Comparison of ENCODE assay signal across 13 cellular contexts in genomic region chr13:105774739-105775460, GRCh38.
DNase-seq lines count a peak whose midpoint lies in the region; ATAC-seq, FAIRE-seq and TF ChIP-seq lines count a peak whose summit lies in the region.
"Had no signal": no experiment of that assay in that cellular context is flagged by ENCODE, and none has a peak within 500 bp of the region (broad histone marks: within the 10 kb centered on the region; RNA-seq: fewer than 3 reads in every experiment).

No MANE protein-coding gene starts in this region.

- FAIRE-seq in A549 (lab: Jason Lieb, UNC), result no peak

- peak overlapping the region; percentile 80 for H3K4me2 ChIP-seq in A549

- 0 out of 3 replicates have a peak overlapping the region, but pooled peaks have one; percentile 21 for H3K4me3 ChIP-seq in A549
- H3K4me3 ChIP-seq: psoas muscle had no signal

- H3K27me3 Mint-ChIP-seq in activated T-cell treated with anti-CD3 and anti-CD28 coated beads, Interleukin-2, amount 50 U/mL, for 4 hours (ENCODE audit: low read depth), result no peaks in the 10 kb centered on the region

- no peaks in the 10 kb centered on the region for H3K36me3 Mint-ChIP-seq in activated T-cell treated with anti-CD3 and anti-CD28 coated beads, Interleukin-2, amount 50 U/mL, for 4 hours (ENCODE audit: insufficient read depth)

- H3K4me3 Mint-ChIP-seq in activated T-cell treated with anti-CD3 and anti-CD28 coated beads, Interleukin-2, amount 50 U/mL, for 4 hours, result no peak overlapping the region

- peak overlapping the region; percentile 54 to 71; a peak in 5 of 6 replicates for H3K27ac ChIP-seq in A549
- H3K27ac ChIP-seq: psoas muscle had no signal

- no peak for TF ChIP-seq CTCF in A549 (IDR thresholded peaks at IDR 0.05)

- peaks cover 3% of the 10 kb centered on the region for H3K9me3 Mint-ChIP-seq in activated T-cell treated with anti-CD3 and anti-CD28 coated beads, Interleukin-2, amount 50 U/mL, for 4 hours

- peak; percentile 4 to 58 for DNase-seq in A549 (ENCODE audit: low read depth in 1 of 2, low spot score in 1 of 2)
- DNase-seq in LHCN-M2 (ENCODE audit: low read depth), result peak; percentile 5
- DNase-seq in amniotic epithelial cell (ENCODE audit: low read depth), result peak; percentile 79
- peak; percentile 98 for DNase-seq in kidney tubule cell (ENCODE audit: low spot score)
- DNase-seq in GM03348 (ENCODE audit: low spot score), result no peak
- no peak for DNase-seq in activated T-cell treated with anti-CD3 and anti-CD28 coated beads, Interleukin-2, amount 50 U/mL, for 4 hours
- DNase-seq in activated CD8-positive, alpha-beta memory T cell treated with anti-CD3 and anti-CD28 coated beads, Interleukin-2, amount 50 U/mL, for 4 hours, result no peak
- DNase-seq: activated CD4-positive, alpha-beta T cell treated with anti-CD3 and anti-CD28 coated beads, Interleukin-2, amount 50 U/mL, for 1 hour; activated effector memory CD4-positive, alpha-beta T cell treated with Interleukin-2 at 50 U/mL for 16 hours; NCI-H2107; psoas muscle; stimulated activated CD4-positive, alpha-beta T cell treated with anti-CD3 and anti-CD28 coated beads, Interleukin-1b, Interleukin-23, amount 100 ng/mL, for 48 hours had no signal

- CTCF ChIA-PET in A549 (lab: Yijun Ruan, JAX), result no interaction called here

- POLR2A ChIA-PET in A549 (lab: Yijun Ruan, JAX), result no interaction called here

- TF ChIP-seq EP300 in A549 (IDR thresholded peaks at IDR 0.05), result peak in 1 of 2 experiments; percentile 24; a peak in 1 of 5 replicates

- 5% methylated on average over 7 of the region's 7 CpGs for WGBS in A549 (ENCODE audit: missing lambda C conversion rate)

- peaks cover 15% of the 10 kb centered on the region; the same call in 1 of the 3 replicates for H3K4me1 ChIP-seq in A549
- H3K4me1 ChIP-seq: psoas muscle had no signal

- no peaks in the 10 kb centered on the region for H3K4me1 Mint-ChIP-seq in activated T-cell treated with anti-CD3 and anti-CD28 coated beads, Interleukin-2, amount 50 U/mL, for 4 hours (ENCODE audit: low read depth)

- TF ChIP-seq POLR2A in A549 (IDR thresholded peaks at IDR 0.05; ENCODE audit: low read length), result no peak

- no peaks in the 10 kb centered on the region for H3K9me3 ChIP-seq in A549
- H3K9me3 ChIP-seq: psoas muscle had no signal

- peak; percentile 34 to 68; a peak in 5 of 6 replicates for ATAC-seq in A549
- no peak for ATAC-seq in activated T-cell treated with anti-CD3 and anti-CD28 coated beads, Interleukin-2, amount 50 U/mL, for 4 hours
- no peak for ATAC-seq in HG02884 (IDR thresholded peaks at IDR 0.05; ENCODE audit: unreplicated experiment)
- ATAC-seq: psoas muscle had no signal

- TF ChIP-seq RAD21 in A549 (conservative IDR thresholded peaks at IDR 0.05 in 1 of 2, IDR thresholded peaks at IDR 0.05 in 1 of 2), result no peak

TF ChIP-seq in A549, 52 proteins besides CTCF, POLR2A, EP300 and RAD21:
- TF ChIP-seq SMC3 (IDR thresholded peaks at IDR 0.05), result no peak
- no peak for TF ChIP-seq MAX (IDR thresholded peaks at IDR 0.05)
- TF ChIP-seq HOXA7 (CRISPR knock-in tag; IDR thresholded peaks at IDR 0.05), result no peak
- TF ChIP-seq HES2 (IDR thresholded peaks at IDR 0.05), result no peak
- no peak for TF ChIP-seq CHD4 (IDR thresholded peaks at IDR 0.05; ENCODE audit: borderline replicate concordance)
- no peak for TF ChIP-seq JUNB (IDR thresholded peaks at IDR 0.05)
- TF ChIP-seq ESRRA (IDR thresholded peaks at IDR 0.05; ENCODE audit: borderline replicate concordance, low read length), result no peak
- TF ChIP-seq RFX5 (IDR thresholded peaks at IDR 0.05), result no peak
- TF ChIP-seq HOXB13 (CRISPR knock-in tag; IDR thresholded peaks at IDR 0.05; ENCODE audit: low read depth), result no peak
- TF ChIP-seq CBX2 (IDR thresholded peaks at IDR 0.05; ENCODE audit: borderline replicate concordance, low read depth), result no peak

Comparison
In these comparisons a context has a peak if more than half of its experiments do, and no peak if none do; other contexts are left out.
1. ATAC-seq: peak in A549 (2 of 2); none in activated T-cell treated with anti-CD3 and anti-CD28 coated beads, Interleukin-2, amount 50 U/mL, for 4 hours (0 of 2) and HG02884 (single experiment).
2. DNase-seq: peak in A549 (2 of 2), LHCN-M2 (single experiment), amniotic epithelial cell (single experiment) and kidney tubule cell (single experiment); none in GM03348 (single experiment), activated T-cell treated with anti-CD3 and anti-CD28 coated beads, Interleukin-2, amount 50 U/mL, for 4 hours (single experiment) and activated CD8-positive, alpha-beta memory T cell treated with anti-CD3 and anti-CD28 coated beads, Interleukin-2, amount 50 U/mL, for 4 hours (single experiment).